Comparison of ENCODE assay signal across 8 cellular contexts in the genomic region with DNA sequence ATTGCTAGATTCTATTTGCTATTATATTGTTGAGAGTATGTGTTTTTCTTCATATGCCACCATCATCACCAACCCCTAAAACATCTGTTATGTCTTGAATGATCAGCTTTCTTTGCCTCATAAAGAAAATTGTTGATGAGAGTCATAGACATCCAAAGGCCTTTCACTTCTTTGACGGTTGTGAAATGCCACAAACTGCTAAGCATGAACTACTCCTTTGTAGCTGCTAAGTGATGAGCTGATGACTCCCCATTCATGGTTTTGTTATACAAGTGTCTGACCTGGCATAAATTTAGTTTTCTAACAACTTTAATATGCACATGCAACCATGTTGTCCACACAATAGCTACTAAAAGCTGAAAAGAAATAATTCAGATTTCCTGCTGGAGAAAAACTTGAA. TPM values are rescaled to one million over a fixed set of nuclear protein-coding genes. Genes with fewer than 3 reads are reported as not detected.
DNase-seq lines count a peak whose midpoint lies in the region; ATAC-seq and TF ChIP-seq lines count a peak whose summit lies in the region.

No MANE protein-coding gene starts in this region.

- H3K27ac ChIP-seq in left ventricle myocardium inferior (replicated peaks): peak overlapping the region; percentile 82
- peak overlapping the region in 1 of 2 donors; percentile 61 for H3K27ac ChIP-seq in ascending aorta
- H3K27ac ChIP-seq in muscle layer of duodenum (ENCODE audit: low read length): no peak overlapping the region
- peak overlapping the region; percentile 83 for H3K27ac ChIP-seq in vagina
- no peak overlapping the region for H3K27ac ChIP-seq in mesendoderm (ENCODE audit: low read depth, low read length)
- no peak overlapping the region for H3K27ac ChIP-seq in WERI-Rb-1

- no peak overlapping the region for H3K4me2 ChIP-seq in mesendoderm (ENCODE audit: low read length)

- H3K79me2 ChIP-seq in mesendoderm (ENCODE audit: control insufficient read depth, insufficient read depth, low read length): no peaks in the 10 kb centered on the region

- no CpG with 5 or more reads among the region's 1 CpG for WGBS in mesendoderm (ENCODE audit: extremely low coverage, insufficient coverage, low lambda C conversion rate)

- no peak overlapping the region for H4K8ac ChIP-seq in mesendoderm (ENCODE audit: low read depth, low read length)

- H4K5ac ChIP-seq in mesendoderm (ENCODE audit: low read length): no peak overlapping the region

- peaks cover 26% of the 10 kb centered on the region for H3K4me1 ChIP-seq in left ventricle myocardium inferior
- H3K4me1 ChIP-seq in ascending aorta: peaks cover 0 to 20% of the 10 kb centered on the region in 2 donors
- peaks cover 0 to 21% of the 10 kb centered on the region in 2 donors for H3K4me1 ChIP-seq in muscle layer of duodenum (ENCODE audit: control insufficient read depth in 1 of 2, insufficient read depth in 2 of 2, low read length in 2 of 2)
- peaks cover 35% of the 10 kb centered on the region for H3K4me1 ChIP-seq in vagina
- no peaks in the 10 kb centered on the region for H3K4me1 ChIP-seq in mesendoderm (ENCODE audit: control insufficient read depth, low read depth, low read length)

- H2BK15ac ChIP-seq in mesendoderm (replicated peaks; ENCODE audit: low read depth): no peak overlapping the region

- no peak overlapping the region for H2AK5ac ChIP-seq in mesendoderm (ENCODE audit: low read length)

- H3K79me1 ChIP-seq in mesendoderm (ENCODE audit: low read length): peaks cover 2% of the 10 kb centered on the region

- no peak overlapping the region for H2BK5ac ChIP-seq in mesendoderm (ENCODE audit: low read length)

- intact Hi-C loops in left ventricle myocardium inferior (cut with micrococcal nuclease) (no loop called here), Right ventricle myocardium inferior (cut with DNase I) (no loop called here), ascending aorta (cut with DNase I) (loop anchor here (5.0 to 10.0 kb wide), 2 partner anchors 179 to 866 kb away; a partner anchor contains a TSS), vagina (cut with DNase I) (no loop called here)

- TF ChIP-seq POLR2A in vagina (IDR thresholded peaks at IDR 0.05): no peak

- H3K4me3 ChIP-seq in left ventricle myocardium inferior: peak overlapping the region; percentile 88
- peak overlapping the region; percentile 86 to 89 for H3K4me3 ChIP-seq in ascending aorta
- peak overlapping the region; percentile 93 to 98 for H3K4me3 ChIP-seq in muscle layer of duodenum (ENCODE audit: low read depth in 1 of 2, low read length in 2 of 2)
- H3K4me3 ChIP-seq in vagina: peak overlapping the region; percentile 71 to 76
- H3K4me3 ChIP-seq in mesendoderm (ENCODE audit: low read length): no peak overlapping the region
- no peak overlapping the region for H3K4me3 ChIP-seq in WERI-Rb-1 (ENCODE audit: low read depth, low read length)

- H2BK120ac ChIP-seq in mesendoderm (ENCODE audit: low read depth, low read length): no peak overlapping the region

- DNase-seq in left ventricle myocardium inferior: no peak
- no peak for DNase-seq in Right ventricle myocardium inferior (ENCODE audit: missing footprints)
- DNase-seq in ascending aorta (ENCODE audit: low spot score in 2 of 2): no peak
- no peak for DNase-seq in vagina (ENCODE audit: extremely low spot score in 2 of 2)
- DNase-seq in mesendoderm: no peak
- DNase-seq in WERI-Rb-1: no peak
- no peak for DNase-seq in NCI-H2107 treated with DMSO at 0.1 percent for 48 hours (lab: John Stamatoyannopoulos, UW; ENCODE audit: unreplicated experiment)

- H3K27me3 ChIP-seq in left ventricle myocardium inferior (ENCODE audit: low read depth): no peaks in the 10 kb centered on the region
- no peaks in the 10 kb centered on the region for H3K27me3 ChIP-seq in ascending aorta
- no peaks in the 10 kb centered on the region for H3K27me3 ChIP-seq in muscle layer of duodenum (ENCODE audit: low read depth, low read length)
- H3K27me3 ChIP-seq in vagina: no peaks in the 10 kb centered on the region
- H3K27me3 ChIP-seq in mesendoderm (ENCODE audit: insufficient read depth, low read length, poor library complexity): no peaks in the 10 kb centered on the region
- H3K27me3 ChIP-seq in WERI-Rb-1 (ENCODE audit: insufficient read depth, low read depth, severe bottlenecking): no peaks in the 10 kb centered on the region

- H3K23ac ChIP-seq in mesendoderm (ENCODE audit: low read length): no peak overlapping the region

- no peak for ATAC-seq in Right ventricle myocardium inferior

- no peak overlapping the region for H3K9ac ChIP-seq in mesendoderm (ENCODE audit: low read length)

- no peak overlapping the region for H3K56ac ChIP-seq in mesendoderm (ENCODE audit: low read length)

- TF ChIP-seq CTCF in left ventricle myocardium inferior (IDR thresholded peaks at IDR 0.05; ENCODE audit: borderline replicate concordance) (no peak), ascending aorta (IDR thresholded peaks at IDR 0.05) (no peak), vagina (IDR thresholded peaks at IDR 0.05) (no peak), WERI-Rb-1 (IDR thresholded peaks at IDR 0.05; ENCODE audit: low read depth, low read length) (no peak)

- H3K36me3 ChIP-seq in left ventricle myocardium inferior (peaks cover 25% of the 10 kb centered on the region), ascending aorta (peaks cover 9 to 14% of the 10 kb centered on the region in 2 donors), muscle layer of duodenum (ENCODE audit: control insufficient read depth in 1 of 2, insufficient read depth in 2 of 2, low read length in 2 of 2) (peaks cover 10 to 12% of the 10 kb centered on the region in 2 donors), vagina (peaks cover 0 to 20% of the 10 kb centered on the region in 2 donors), mesendoderm (ENCODE audit: control insufficient read depth, insufficient read depth, low read length) (no peaks in the 10 kb centered on the region), WERI-Rb-1 (peaks cover 14% of the 10 kb centered on the region)

- H3K18ac ChIP-seq in mesendoderm (ENCODE audit: low read length): no peak overlapping the region

- no peak overlapping the region for H3K4ac ChIP-seq in mesendoderm (ENCODE audit: low read depth, low read length)

- no peaks in the 10 kb centered on the region for H3K9me3 ChIP-seq in left ventricle myocardium inferior (replicated peaks)
- no peaks in the 10 kb centered on the region for H3K9me3 ChIP-seq in ascending aorta
- H3K9me3 ChIP-seq in muscle layer of duodenum (ENCODE audit: control insufficient read depth in 1 of 2, low read length in 2 of 2): no peaks in the 10 kb centered on the region
- no peaks in the 10 kb centered on the region for H3K9me3 ChIP-seq in vagina
- no peaks in the 10 kb centered on the region for H3K9me3 ChIP-seq in WERI-Rb-1 (ENCODE audit: severe bottlenecking)

RNA-seq across cellular contexts. Expression of a gene that starts 0.7 kb away (rescaled TPM):
- total RNA-seq in left ventricle myocardium inferior (10.8 TPM), Right ventricle myocardium inferior (10.1 TPM), ascending aorta (20.4 TPM), vagina (26.3 TPM)
- polyA plus RNA-seq in mesendoderm (2013, experiment 1 of 2): 6.6 TPM
- 6.9 TPM for polyA plus RNA-seq in mesendoderm (2013, experiment 2 of 2)

RNA-seq across cellular contexts. Expression of a gene that starts 8.4 kb away (rescaled TPM):
- total RNA-seq in left ventricle myocardium inferior (0.14 TPM), Right ventricle myocardium inferior (0.16 TPM), ascending aorta (not detected), vagina (2.0 TPM)
- polyA plus RNA-seq in mesendoderm (2013, experiment 1 of 2): 0.06 TPM
- polyA plus RNA-seq in mesendoderm (2013, experiment 2 of 2): 0.03 TPM

RNA-seq across cellular contexts. Expression of a gene that starts 55.7 kb away (rescaled TPM):
- 0.22 TPM for total RNA-seq in left ventricle myocardium inferior
- 0.35 TPM for total RNA-seq in Right ventricle myocardium inferior
- not detected for total RNA-seq in ascending aorta
- total RNA-seq in vagina: not detected
- not detected for polyA plus RNA-seq in mesendoderm (2013, experiment 1 of 2)
- not detected for polyA plus RNA-seq in mesendoderm (2013, experiment 2 of 2)

Comparison
In these comparisons a context has a peak if more than half of its experiments do, and no peak if none do; other contexts are left out.
1. H3K27ac ChIP-seq: peak in left ventricle myocardium inferior (single experiment) and vagina (single experiment); none in muscle layer of duodenum (single experiment), mesendoderm (single experiment) and WERI-Rb-1 (single experiment).
2. H3K4me3 ChIP-seq: peak in left ventricle myocardium inferior (single experiment), ascending aorta (2 of 2), muscle layer of duodenum (2 of 2) and vagina (2 of 2); none in mesendoderm (single experiment) and WERI-Rb-1 (single experiment).